11 cellular contexts compared by ENCODE assay signal in genomic region chr7:135761751-135762488, GRCh38. TPM values are rescaled to one million over a fixed set of nuclear protein-coding genes. Genes with fewer than 3 reads are reported as not detected.
DNase-seq lines count a peak whose midpoint lies in the region; ATAC-seq, FAIRE-seq and TF ChIP-seq lines count a peak whose summit lies in the region.
"Had no signal": no experiment of that assay in that cellular context is flagged by ENCODE, and none has a peak within 500 bp of the region (broad histone marks: within the 10 kb centered on the region; RNA-seq: fewer than 3 reads in every experiment).

No MANE protein-coding gene starts in this region.

- intact Hi-C loops in breast epithelium (cut with DNase I; ENCODE audit: low total_unique reads) = no loop called here
- intact Hi-C loops in HepG2 (cut with micrococcal nuclease; ENCODE audit: unreplicated experiment) = no loop called here

- no TSS peak for BruUV-seq in HepG2 (replicated peaks; lab: Mats Ljungman, UMichigan)

- H3K36me3 ChIP-seq in breast epithelium = no peaks in the 10 kb centered on the region
- H3K36me3 ChIP-seq in HepG2 (replicated peaks in 1 of 2; ENCODE audit: control insufficient read depth in 1 of 2, insufficient read depth in 2 of 2, low read length in 2 of 2) = no peaks in the 10 kb centered on the region

- TF ChIP-seq CTCF in breast epithelium (IDR thresholded peaks at IDR 0.05) = no peak
- TF ChIP-seq CTCF in HepG2 (CRISPR knock-in tag; IDR thresholded peaks at IDR 0.05) = no peak

- no peak for FAIRE-seq in HepG2 (lab: Jason Lieb, UNC)
- FAIRE-seq: colon, islet of Langerhans had no signal

- POLR2A ChIA-PET in HepG2 (lab: Yijun Ruan, JAX) = no interaction called here

- H2AFZ ChIP-seq in HepG2 (ENCODE audit: low read length) = no peak overlapping the region

- TF ChIP-seq EP300 in HepG2 (IDR thresholded peaks at IDR 0.05; ENCODE audit: low read depth in 2 of 2, low read length in 2 of 2) = no peak
- no peak for TF ChIP-seq EP300 in HepG2 (CRISPR knock-in tag; IDR thresholded peaks at IDR 0.05; ENCODE audit: borderline replicate concordance)

- H3K4me1 ChIP-seq in breast epithelium = no peaks in the 10 kb centered on the region
- peaks cover 5% of the 10 kb centered on the region; the same call in 1 of the 2 replicates for H3K4me1 ChIP-seq in HepG2 (ENCODE audit: insufficient read depth, low read length)

- ATAC-seq in HepG2 (peak; percentile 51), HG03460 (IDR thresholded peaks at IDR 0.05; ENCODE audit: unreplicated experiment) (no peak), GM21423 (IDR thresholded peaks at IDR 0.05; ENCODE audit: unreplicated experiment) (no peak)

- H3K27me3 ChIP-seq in breast epithelium = no peaks in the 10 kb centered on the region
- peaks cover 5 to 43% of the 10 kb centered on the region in 2 experiments; a peak in 4 of 5 replicates for H3K27me3 ChIP-seq in HepG2 (ENCODE audit: control insufficient read depth in 1 of 2, insufficient read depth in 2 of 2, low read length in 2 of 2)

- in situ Hi-C loops in HepG2 (cut with HindIII; ENCODE audit: extremely low pct_ligation_motif_present, low pct_unique_long_range_greater_than_20kb) = no loop called here

- H3K9ac ChIP-seq in HepG2 (ENCODE audit: insufficient read depth, low read depth, low read length) = no peak overlapping the region

- DNase-seq in A172 (ENCODE audit: low spot score) (peak; percentile 68), M059J (ENCODE audit: low read depth) (peak; percentile 97), breast epithelium (ENCODE audit: low spot score in 2 of 2) (peak in 1 of 2 donors; percentile 80), HepG2 (ENCODE audit: low spot score) (no peak), NCI-H82 (lab: John Stamatoyannopoulos, UW) (no peak)
- DNase-seq in activated CD8-positive, alpha-beta memory T cell treated with anti-CD3 and anti-CD28 coated beads, Interleukin-2, amount 50 U/mL, for 48 hours = no peak
- DNase-seq: GOT3 had no signal

- H3K27ac ChIP-seq in breast epithelium = peak overlapping the region; percentile 82 to 89
- no peak overlapping the region for H3K27ac ChIP-seq in HepG2 (ENCODE audit: extremely low read length, insufficient read depth, low read length)

- WGBS in HepG2 (ENCODE audit: low lambda C conversion rate) = 31% methylated on average over 5 of the region's 10 CpGs

- H4K20me1 ChIP-seq in HepG2 (ENCODE audit: insufficient read depth, low read length) = no peaks in the 10 kb centered on the region

- 0 out of 2 replicates have a peak overlapping the region, but pooled peaks have one; percentile 10 for H3K4me2 ChIP-seq in HepG2 (ENCODE audit: low read depth, low read length)

- no peaks in the 10 kb centered on the region for H3K79me2 ChIP-seq in HepG2 (ENCODE audit: insufficient read depth, low read length)

- H3K9me3 ChIP-seq in breast epithelium (no peaks in the 10 kb centered on the region), HepG2 (ENCODE audit: low read length) (no peaks in the 10 kb centered on the region)

- CTCF ChIA-PET in HepG2 (lab: Yijun Ruan, JAX; ENCODE audit: low intra/inter-chr PET ratio, low total read pairs) = no interaction called here

- no peak overlapping the region for H3K4me3 ChIP-seq in breast epithelium
- no peak overlapping the region for H3K4me3 ChIP-seq in HepG2 (replicated peaks in 1 of 3; ENCODE audit: insufficient read depth in 1 of 3, low read depth in 2 of 3, low read length in 3 of 3)

- TF ChIP-seq POLR2A in breast epithelium (IDR thresholded peaks at IDR 0.05) (no peak), HepG2 (IDR thresholded peaks at IDR 0.05; ENCODE audit: insufficient read depth in 1 of 2, low read depth in 2 of 2, low read length in 2 of 2) (no peak)

- no peak for TF ChIP-seq RAD21 in HepG2 (CRISPR knock-in tag; IDR thresholded peaks at IDR 0.05)

TF ChIP-seq in HepG2, 621 proteins besides CTCF, POLR2A, EP300 and RAD21:
- TF ChIP-seq MXD1 (CRISPR knock-in tag; IDR thresholded peaks at IDR 0.05) (no peak), NR2F6 (IDR thresholded peaks at IDR 0.05) (no peak), NR2F6 (CRISPR knock-in tag; IDR thresholded peaks at IDR 0.05) (no peak), ZNF230 (CRISPR knock-in tag; IDR thresholded peaks at IDR 0.05) (no peak), ZNF577 (CRISPR knock-in tag; IDR thresholded peaks at IDR 0.05; ENCODE audit: borderline replicate concordance, low read depth) (no peak), ISX (CRISPR knock-in tag; conservative IDR thresholded peaks at IDR 0.05) (no peak), SNAPC5 (CRISPR knock-in tag; IDR thresholded peaks at IDR 0.05; ENCODE audit: borderline replicate concordance) (no peak), HNRNPH1 (optimal IDR thresholded peaks at IDR 0.05; ENCODE audit: low read depth, low read length) (no peak), CEBPB (IDR thresholded peaks at IDR 0.05; ENCODE audit: borderline replicate concordance, low read depth, low read length) (no peak), TMF1 (CRISPR knock-in tag; IDR thresholded peaks at IDR 0.05; ENCODE audit: low read depth) (no peak), THYN1 (CRISPR knock-in tag; IDR thresholded peaks at IDR 0.05; ENCODE audit: borderline replicate concordance, low read depth) (no peak), SMAD3 (CRISPR knock-in tag; IDR thresholded peaks at IDR 0.05) (no peak), ZNF34 (CRISPR knock-in tag; IDR thresholded peaks at IDR 0.05; ENCODE audit: borderline replicate concordance) (no peak)

RNA-seq across cellular contexts. Expression of gene FAM180A, which starts 13.3 kb away (rescaled TPM):
- 1.8 TPM in 1 of 2 replicates, not detected in the other for total RNA-seq in A172 (2014; rRNA removed; shearing (Covaris generic))
- total RNA-seq in M059J (2014; rRNA removed; shearing (Covaris generic)) = 1.9 and 3.4 TPM in 2 replicates
- total RNA-seq in breast epithelium (10 to 100 TPM in 1 of 3 donors, 1 to 10 TPM in 2; 5.2 to 11.9 (median 9.1) TPM), HepG2 (2016; rRNA removed; fragmentation: Illumina TruSeq; extraction: Trizol) (not detected in 2 replicates)
- not detected in 2 replicates for total RNA-seq in HepG2 (2016; cell fraction: cytosol; rRNA removed; fragmentation: Illumina TruSeq; extraction: Trizol; ENCODE audit: low read depth)
- total RNA-seq in HepG2 (2016; cell fraction: insoluble cytoplasmic fraction; rRNA removed; fragmentation: Illumina TruSeq; extraction: Trizol) = not detected in 2 replicates
- total RNA-seq in HepG2 (2016; cell fraction: membrane; rRNA removed; fragmentation: Illumina TruSeq; extraction: Trizol) = not detected in 2 replicates
- total RNA-seq in HepG2 (2016; cell fraction: nucleus; rRNA removed; fragmentation: Illumina TruSeq; extraction: Trizol) = not detected in 2 replicates
- polyA plus RNA-seq in HepG2 (2011; rRNA removed) = not detected in 2 replicates
- polyA plus RNA-seq in HepG2 (2011; cell fraction: cytosol; rRNA removed) = not detected in 2 replicates
- polyA plus RNA-seq in HepG2 (2011; cell fraction: nucleus; rRNA removed) = not detected in 2 replicates
- not detected in 2 replicates for polyA plus RNA-seq in HepG2 (2012)
- polyA plus RNA-seq in HepG2 (2016; cell fraction: cytosol; fragmentation: Illumina TruSeq; extraction: Trizol; ENCODE audit: low read depth) = not detected in 2 replicates
- not detected in 2 replicates for polyA plus RNA-seq in HepG2 (2016; cell fraction: insoluble cytoplasmic fraction; fragmentation: Illumina TruSeq; extraction: Trizol; ENCODE audit: low read depth)
- polyA plus RNA-seq in HepG2 (2016; cell fraction: membrane; fragmentation: Illumina TruSeq; extraction: Trizol; ENCODE audit: low read depth) = not detected in 2 replicates
- not detected in 2 replicates for polyA plus RNA-seq in HepG2 (2016; cell fraction: nucleus; fragmentation: Illumina TruSeq; extraction: Trizol; ENCODE audit: insufficient read depth, low read depth)
- 0.14 TPM in 1 of 2 replicates, not detected in the other for polyA minus RNA-seq in HepG2 (2011; rRNA and poly(A)+ RNA removed; ENCODE audit: low replicate concordance)
- not detected in 2 replicates for polyA minus RNA-seq in HepG2 (2011; cell fraction: cytosol; rRNA and poly(A)+ RNA removed)
- polyA minus RNA-seq in HepG2 (2011; cell fraction: nucleus; rRNA and poly(A)+ RNA removed) = not detected in 2 replicates

RNA-seq across cellular contexts. Expression of gene SLC13A4, which starts 33.9 kb away (rescaled TPM):
- not detected in 2 replicates for total RNA-seq in A172 (2014; rRNA removed; shearing (Covaris generic))
- total RNA-seq in M059J (2014; rRNA removed; shearing (Covaris generic)) = 0.52 TPM in 1 of 2 replicates, not detected in the other
- under 1 TPM in 2 of 3 donors, not detected in 1; 0.29 to 0.32 TPM for total RNA-seq in breast epithelium
- total RNA-seq in HepG2 (2016; rRNA removed; fragmentation: Illumina TruSeq; extraction: Trizol) = not detected in 2 replicates
- not detected in 2 replicates for total RNA-seq in HepG2 (2016; cell fraction: cytosol; rRNA removed; fragmentation: Illumina TruSeq; extraction: Trizol; ENCODE audit: low read depth)
- not detected in 2 replicates for total RNA-seq in HepG2 (2016; cell fraction: insoluble cytoplasmic fraction; rRNA removed; fragmentation: Illumina TruSeq; extraction: Trizol)
- total RNA-seq in HepG2 (2016; cell fraction: membrane; rRNA removed; fragmentation: Illumina TruSeq; extraction: Trizol) = not detected in 2 replicates
- not detected in 2 replicates for total RNA-seq in HepG2 (2016; cell fraction: nucleus; rRNA removed; fragmentation: Illumina TruSeq; extraction: Trizol)
- 0.04 and 0.08 TPM in 2 replicates for polyA plus RNA-seq in HepG2 (2011; rRNA removed)
- polyA plus RNA-seq in HepG2 (2011; cell fraction: cytosol; rRNA removed) = 0.04 and 0.05 TPM in 2 replicates
- polyA plus RNA-seq in HepG2 (2011; cell fraction: nucleus; rRNA removed) = 0.13 TPM in 1 of 2 replicates, not detected in the other
- polyA plus RNA-seq in HepG2 (2012) = 0.24 and 0.27 TPM in 2 replicates
- not detected in 2 replicates for polyA plus RNA-seq in HepG2 (2016; cell fraction: cytosol; fragmentation: Illumina TruSeq; extraction: Trizol; ENCODE audit: low read depth)
- polyA plus RNA-seq in HepG2 (2016; cell fraction: insoluble cytoplasmic fraction; fragmentation: Illumina TruSeq; extraction: Trizol; ENCODE audit: low read depth) = not detected in 2 replicates
- polyA plus RNA-seq in HepG2 (2016; cell fraction: membrane; fragmentation: Illumina TruSeq; extraction: Trizol; ENCODE audit: low read depth) = not detected in 2 replicates
- polyA plus RNA-seq in HepG2 (2016; cell fraction: nucleus; fragmentation: Illumina TruSeq; extraction: Trizol; ENCODE audit: insufficient read depth, low read depth) = not detected in 2 replicates
- polyA minus RNA-seq in HepG2 (2011; rRNA and poly(A)+ RNA removed; ENCODE audit: low replicate concordance) = not detected in 2 replicates
- polyA minus RNA-seq in HepG2 (2011; cell fraction: cytosol; rRNA and poly(A)+ RNA removed) = not detected in 2 replicates
- polyA minus RNA-seq in HepG2 (2011; cell fraction: nucleus; rRNA and poly(A)+ RNA removed) = not detected in 2 replicates

Comparison
In these comparisons a context has a peak if more than half of its experiments do, and no peak if none do; other contexts are left out.
1. DNase-seq: peak in A172 (single experiment) and M059J (single experiment); none in HepG2 (single experiment), activated CD8-positive, alpha-beta memory T cell treated with anti-CD3 and anti-CD28 coated beads, Interleukin-2, amount 50 U/mL, for 48 hours (single experiment) and NCI-H82 (single experiment).